In the genomic region with DNA sequence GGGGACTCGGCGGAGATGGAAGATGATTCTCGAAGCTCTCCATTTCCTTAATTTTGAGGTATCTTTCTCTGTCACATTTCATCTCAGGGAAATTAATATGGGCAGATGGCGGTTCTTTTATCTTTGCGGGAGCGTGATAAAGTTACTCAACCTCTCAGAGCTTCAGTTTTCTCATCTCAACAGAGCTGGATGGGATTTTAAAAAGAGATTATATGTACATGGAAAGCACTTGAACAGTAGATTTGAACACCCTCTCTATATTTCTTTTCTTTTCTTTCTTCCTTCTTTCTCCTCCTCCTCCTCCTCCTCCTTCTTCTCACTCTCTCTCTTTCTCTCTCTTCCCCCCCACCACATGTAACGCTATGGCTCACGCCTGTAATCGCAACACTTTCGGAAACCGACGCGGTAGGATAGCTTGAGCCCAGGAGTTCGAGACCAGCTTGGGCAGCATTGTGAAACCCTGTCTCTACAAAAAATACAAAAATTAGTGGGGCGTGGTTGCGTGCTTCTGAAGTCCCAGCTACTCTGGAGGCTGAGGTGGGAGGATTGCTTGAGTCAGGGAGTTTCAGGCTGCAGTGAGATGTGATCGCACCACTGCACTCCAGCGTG, we compare ENCODE assay signal across 8 cellular contexts. TPM values are rescaled to one million over a fixed set of nuclear protein-coding genes. Genes with fewer than 3 reads are reported as not detected.
A peak's percentile ranks its signal among the peaks of the same experiment; 100 is the strongest.
DNase-seq lines count a peak whose midpoint lies in the region; ATAC-seq and TF ChIP-seq lines count a peak whose summit lies in the region.

No MANE protein-coding gene starts in this region.

- no peak overlapping the region for H3K18ac ChIP-seq in IMR-90 (ENCODE audit: low read depth, low read length)

- no peak overlapping the region for H3K56ac ChIP-seq in IMR-90 (ENCODE audit: extremely low read depth, insufficient read depth, low read length)

- TF ChIP-seq CTCF in IMR-90 (conservative IDR thresholded peaks at IDR 0.05; ENCODE audit: low read depth, low read length): no peak
- TF ChIP-seq CTCF in ascending aorta (IDR thresholded peaks at IDR 0.05): no peak
- no peak for TF ChIP-seq CTCF in upper lobe of left lung (IDR thresholded peaks at IDR 0.05)

- H3K4me1 ChIP-seq in IMR-90 (ENCODE audit: control insufficient read depth, insufficient read depth, low read length) (no peaks in the 10 kb centered on the region; the same call in 1 of the 2 replicates), ascending aorta (peaks cover 4 to 7% of the 10 kb centered on the region in 2 donors), mononuclear cell (ENCODE audit: insufficient read depth, low read length) (peaks cover 18% of the 10 kb centered on the region), upper lobe of left lung (peaks cover 11 to 24% (median 14%) of the 10 kb centered on the region in 4 donors)

- BruUV-seq in IMR-90 (replicated peaks; lab: Mats Ljungman, UMichigan): no TSS peak

- H3K4me2 ChIP-seq in IMR-90 (ENCODE audit: low read depth, low read length): peak overlapping the region; percentile 74; the same call in 1 of the 2 replicates

- no peaks in the 10 kb centered on the region for H3K9me1 ChIP-seq in IMR-90 (ENCODE audit: insufficient read depth, low read length)

- H2AFZ ChIP-seq in IMR-90 (replicated peaks; ENCODE audit: low read length, poor library complexity): peak overlapping the region; percentile 81

- no peak overlapping the region for H2BK15ac ChIP-seq in IMR-90 (ENCODE audit: low read depth, low read length)

- TF ChIP-seq EP300 in upper lobe of left lung (IDR thresholded peaks at IDR 0.05): no peak

- no peak overlapping the region for H2BK5ac ChIP-seq in IMR-90 (ENCODE audit: low read depth, low read length, poor library complexity, severe bottlenecking)

- H3K23ac ChIP-seq in IMR-90 (ENCODE audit: low read depth, low read length): no peak overlapping the region

- no peaks in the 10 kb centered on the region for H3K36me3 ChIP-seq in IMR-90 (ENCODE audit: control insufficient read depth, insufficient read depth, low read length)
- no peaks in the 10 kb centered on the region for H3K36me3 ChIP-seq in ascending aorta
- H3K36me3 ChIP-seq in upper lobe of left lung: no peaks in the 10 kb centered on the region

- H3K9me3 ChIP-seq in IMR-90 (ENCODE audit: control insufficient read depth, insufficient read depth, low read length): no peaks in the 10 kb centered on the region
- no peaks in the 10 kb centered on the region for H3K9me3 ChIP-seq in ascending aorta
- no peaks in the 10 kb centered on the region for H3K9me3 ChIP-seq in mononuclear cell (ENCODE audit: low read depth, low read length)
- no peaks in the 10 kb centered on the region for H3K9me3 ChIP-seq in upper lobe of left lung

- no peak overlapping the region for H3K9ac ChIP-seq in IMR-90 (ENCODE audit: low read depth, low read length)

- no peak overlapping the region for H4K8ac ChIP-seq in IMR-90 (ENCODE audit: low read depth in 2 of 2, low read length in 2 of 2)

- in situ Hi-C loops in G401 (cut with HindIII; ENCODE audit: low sequenced_read_pairs): no loop called here
- in situ Hi-C loops in IMR-90 (cut with MboI; ENCODE audit: low sequenced_read_pairs): no loop called here

- no peak overlapping the region for H3K4ac ChIP-seq in IMR-90 (ENCODE audit: low read depth, low read length)

- CTCF ChIA-PET in IMR-90 (lab: Yijun Ruan, JAX): no interaction called here

- WGBS in IMR-90 (ENCODE audit: extremely low coverage in 2 of 2, insufficient read length in 1 of 2), 2 experiments: no CpG with 5 or more reads among the region's 18 CpGs
- 25 to 27% methylated on average over 18 of the region's 18 CpGs for WGBS in upper lobe of left lung, 2 donors

- peaks cover 54% of the 10 kb centered on the region for H3K27me3 ChIP-seq in IMR-90 (ENCODE audit: control insufficient read depth, insufficient read depth, low read length)
- H3K27me3 ChIP-seq in ascending aorta: no peaks in the 10 kb centered on the region
- peaks cover 60% of the 10 kb centered on the region for H3K27me3 ChIP-seq in mononuclear cell (ENCODE audit: insufficient read depth, low read length)
- H3K27me3 ChIP-seq in upper lobe of left lung: peaks cover 0 to 28% (median 14%) of the 10 kb centered on the region in 4 donors

- H3K27ac ChIP-seq in IMR-90 (ENCODE audit: insufficient read depth, low read length): no peak overlapping the region
- no peak overlapping the region for H3K27ac ChIP-seq in ascending aorta
- no peak overlapping the region for H3K27ac ChIP-seq in upper lobe of left lung

- TF ChIP-seq RAD21 in IMR-90 (IDR thresholded peaks at IDR 0.05; ENCODE audit: low read length): no peak

- H4K91ac ChIP-seq in IMR-90 (ENCODE audit: insufficient read depth, low read depth, low read length): no peak overlapping the region

- DNase-seq in G401 (ENCODE audit: low spot score): peak; percentile 4
- no peak for DNase-seq in IMR-90
- no peak for DNase-seq in ascending aorta (ENCODE audit: low spot score in 2 of 2)
- DNase-seq in upper lobe of left lung: no peak
- DNase-seq in HPDE6-E6E7 (ENCODE audit: extremely low spot score): no peak
- no peak for DNase-seq in NCI-H1436 (lab: John Stamatoyannopoulos, UW)

- no peak overlapping the region for H4K5ac ChIP-seq in IMR-90 (ENCODE audit: low read depth, low read length)

- no peaks in the 10 kb centered on the region for H4K20me1 ChIP-seq in IMR-90 (ENCODE audit: insufficient read depth, low read length)

- H3K14ac ChIP-seq in IMR-90 (replicated peaks; ENCODE audit: low read depth, low read length): no peak overlapping the region

- intact Hi-C loops in IMR-90 (cut with micrococcal nuclease) (no loop called here), ascending aorta (cut with DNase I) (no loop called here)

- peak overlapping the region; percentile 16; the same call in 1 of the 2 replicates for H3K4me3 ChIP-seq in IMR-90 (ENCODE audit: insufficient read depth, low read depth, low read length)
- H3K4me3 ChIP-seq in ascending aorta: peak overlapping the region; percentile 69 to 85
- H3K4me3 ChIP-seq in mononuclear cell (ENCODE audit: low read length): peak overlapping the region; percentile 28
- H3K4me3 ChIP-seq in upper lobe of left lung: peak overlapping the region; percentile 39 to 51 (median 46)

- no peak overlapping the region for H2BK20ac ChIP-seq in IMR-90 (ENCODE audit: low read depth, low read length)

- H3K79me1 ChIP-seq in IMR-90 (ENCODE audit: low read depth in 1 of 2, low read length in 2 of 2): no peaks in the 10 kb centered on the region

- H2AK9ac ChIP-seq in IMR-90 (replicated peaks; ENCODE audit: low read depth, low read length, poor library complexity): no peak overlapping the region

- POLR2A ChIA-PET in IMR-90 (lab: Charles Lee; ENCODE audit: unreplicated experiment): no interaction called here

- no peak for TF ChIP-seq POLR2A in IMR-90 (IDR thresholded peaks at IDR 0.05; ENCODE audit: low read depth, low read length)
- no peak for TF ChIP-seq POLR2A in upper lobe of left lung (IDR thresholded peaks at IDR 0.05)

- no peak overlapping the region for H2AK5ac ChIP-seq in IMR-90 (ENCODE audit: low read depth, low read length)

- ATAC-seq in IMR-90 (ENCODE audit: low read depth): no peak
- ATAC-seq in upper lobe of left lung (ENCODE audit: low FRiP score in 2 of 2): no peak
- ATAC-seq in HG02571 (IDR thresholded peaks at IDR 0.05; ENCODE audit: unreplicated experiment): no peak

- H2BK120ac ChIP-seq in IMR-90 (ENCODE audit: low read depth, low read length): no peak overlapping the region

- dilution Hi-C loops in IMR-90 (cut with HindIII; ENCODE audit: low sequenced_read_pairs, unreplicated experiment): no loop called here

TF ChIP-seq in IMR-90, 13 proteins besides CTCF, POLR2A, EP300 and RAD21:
- TF ChIP-seq MXI1 (IDR thresholded peaks at IDR 0.05; ENCODE audit: borderline replicate concordance, low read depth, low read length) (no peak), MAZ (IDR thresholded peaks at IDR 0.05; ENCODE audit: borderline replicate concordance, low read depth, low read length) (no peak), RFX5 (IDR thresholded peaks at IDR 0.05; ENCODE audit: low read depth, low read length) (no peak), CHD1 (IDR thresholded peaks at IDR 0.05; ENCODE audit: low read depth, low read length) (no peak), CEBPB (IDR thresholded peaks at IDR 0.05; ENCODE audit: low read depth, low read length) (no peak), SMC3 (IDR thresholded peaks at IDR 0.05; ENCODE audit: low read depth, low read length) (no peak), MAFK (IDR thresholded peaks at IDR 0.05; ENCODE audit: low read depth, low read length) (no peak), NFE2L2 (IDR thresholded peaks at IDR 0.05; ENCODE audit: low read depth, low read length) (no peak), BHLHE40 (IDR thresholded peaks at IDR 0.05; ENCODE audit: low read depth, low read length) (no peak), FOS (IDR thresholded peaks at IDR 0.05; ENCODE audit: low read depth, low read length) (no peak)
- TF ChIP-seq, protein P1, sequence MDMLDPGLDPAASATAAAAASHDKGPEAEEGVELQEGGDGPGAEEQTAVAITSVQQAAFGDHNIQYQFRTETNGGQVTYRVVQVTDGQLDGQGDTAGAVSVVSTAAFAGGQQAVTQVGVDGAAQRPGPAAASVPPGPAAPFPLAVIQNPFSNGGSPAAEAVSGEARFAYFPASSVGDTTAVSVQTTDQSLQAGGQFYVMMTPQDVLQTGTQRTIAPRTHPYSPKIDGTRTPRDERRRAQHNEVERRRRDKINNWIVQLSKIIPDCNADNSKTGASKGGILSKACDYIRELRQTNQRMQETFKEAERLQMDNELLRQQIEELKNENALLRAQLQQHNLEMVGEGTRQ (IDR thresholded peaks at IDR 0.05; ENCODE audit: low read depth, low read length): no peak
- TF ChIP-seq, protein P2, sequence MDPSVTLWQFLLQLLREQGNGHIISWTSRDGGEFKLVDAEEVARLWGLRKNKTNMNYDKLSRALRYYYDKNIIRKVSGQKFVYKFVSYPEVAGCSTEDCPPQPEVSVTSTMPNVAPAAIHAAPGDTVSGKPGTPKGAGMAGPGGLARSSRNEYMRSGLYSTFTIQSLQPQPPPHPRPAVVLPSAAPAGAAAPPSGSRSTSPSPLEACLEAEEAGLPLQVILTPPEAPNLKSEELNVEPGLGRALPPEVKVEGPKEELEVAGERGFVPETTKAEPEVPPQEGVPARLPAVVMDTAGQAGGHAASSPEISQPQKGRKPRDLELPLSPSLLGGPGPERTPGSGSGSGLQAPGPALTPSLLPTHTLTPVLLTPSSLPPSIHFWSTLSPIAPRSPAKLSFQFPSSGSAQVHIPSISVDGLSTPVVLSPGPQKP (IDR thresholded peaks at IDR 0.05; ENCODE audit: borderline replicate concordance, low read depth, low read length): no peak

RNA-seq across cellular contexts. Expression of a gene that starts 0.6 kb away (rescaled TPM):
- 16.6 and 26.3 TPM in 2 replicates for total RNA-seq in G401 (2014; rRNA removed; shearing (Covaris generic))
- total RNA-seq in IMR-90 (2012; rRNA removed) (0.36 and 0.83 TPM in 2 replicates), ascending aorta (0.64 TPM), mononuclear cell (0.21 TPM), upper lobe of left lung (1 to 10 TPM in 2 of 6 donors, under 1 TPM in 2, not detected in 2; 0.60 to 3.1 (median 1.1) TPM)
- 0.13 and 0.50 TPM in 2 replicates for polyA plus RNA-seq in IMR-90 (2012; rRNA removed)
- polyA plus RNA-seq in IMR-90 (2012; cell fraction: cytosol; rRNA removed): 0.04 TPM in 1 of 2 replicates, not detected in the other
- polyA plus RNA-seq in IMR-90 (2012; cell fraction: nucleus; rRNA removed; ENCODE audit: low replicate concordance): 0.08 TPM in 1 of 2 replicates, not detected in the other

Comparison
In these comparisons a context has a peak if more than half of its experiments do, and no peak if none do; other contexts are left out.
1. H3K4me3 ChIP-seq: peak in every context shown above with its lines; median percentile 77 in ascending aorta; 46 in upper lobe of left lung; 28 in mononuclear cell; 16 in IMR-90.